ENCODE assay signal across 24 cellular contexts in the genomic region with DNA sequence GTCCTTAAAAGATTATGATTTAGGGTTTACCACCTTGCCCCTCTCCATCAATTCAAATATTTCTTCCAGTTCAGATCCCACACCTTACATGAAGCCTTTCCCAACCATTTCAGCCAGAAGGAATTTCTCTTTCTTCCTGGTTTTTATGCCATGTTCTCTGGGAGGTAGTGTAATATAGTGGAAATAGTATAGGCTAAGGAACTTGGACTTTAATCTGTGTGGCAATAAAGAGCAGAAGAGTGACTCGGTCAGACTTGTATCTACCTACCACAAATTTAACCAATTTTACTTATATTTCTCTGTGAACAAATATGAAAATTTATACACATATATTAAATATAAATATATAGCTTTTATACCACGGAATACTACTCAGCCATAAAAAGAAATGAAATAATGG. TPM values are rescaled to one million over a fixed set of nuclear protein-coding genes. Genes with fewer than 3 reads are reported as not detected.
DNase-seq lines count a peak whose midpoint lies in the region; ATAC-seq, FAIRE-seq and TF ChIP-seq lines count a peak whose summit lies in the region.
"Had no signal": no experiment of that assay in that cellular context is flagged by ENCODE, and none has a peak within 500 bp of the region (broad histone marks: within the 10 kb centered on the region; RNA-seq: fewer than 3 reads in every experiment).

No MANE protein-coding gene starts in this region.

- H3K4me3 ChIP-seq in HepG2 (replicated peaks in 1 of 3; ENCODE audit: insufficient read depth in 1 of 3, low read depth in 2 of 3, low read length in 3 of 3) (no peak overlapping the region), right lobe of liver (no peak overlapping the region), small intestine (ENCODE audit: low read depth in 1 of 2, low read length in 2 of 2) (no peak overlapping the region)
- H3K4me3 ChIP-seq: A549; BLaER1 treated with 17β-estradiol and CSF1 and Interleukin-3, amounts not matched to agents 10 nM and 100 nM; GM12878 had no signal

- peak; percentile 69 for ATAC-seq in HepG2
- no peak for ATAC-seq in right lobe of liver
- ATAC-seq in left colon, result peak; percentile 100
- no peak for ATAC-seq in HG02678 (IDR thresholded peaks at IDR 0.05; ENCODE audit: unreplicated experiment)
- ATAC-seq: A549; CD8-positive, alpha-beta T cell; GM12878 had no signal

- H3K9ac ChIP-seq in HepG2 (ENCODE audit: insufficient read depth, low read depth, low read length), result no peak overlapping the region
- H3K9ac ChIP-seq: BLaER1 treated with 17β-estradiol and CSF1 and Interleukin-3, amounts not matched to agents 10 nM and 100 nM had no signal

- TF ChIP-seq EP300 in HepG2 (IDR thresholded peaks at IDR 0.05; ENCODE audit: low read depth in 2 of 2, low read length in 2 of 2) (no peak), HepG2 (CRISPR knock-in tag; IDR thresholded peaks at IDR 0.05; ENCODE audit: borderline replicate concordance) (no peak)

- peak; percentile 48 for DNase-seq in HepG2 (ENCODE audit: low spot score)
- no peak for DNase-seq in right lobe of liver
- DNase-seq in left colon, result no peak
- DNase-seq in small intestine, result peak; percentile 62
- DNase-seq in DMS53 treated with DMSO at 0.1 percent for 48 hours (lab: John Stamatoyannopoulos, UW; ENCODE audit: unreplicated experiment), result no peak
- DNase-seq in stimulated activated CD4-positive, alpha-beta T cell treated with anti-CD3 and anti-CD28 coated beads, Interleukin-2, amount 100 ng/mL, for 24 hours, result no peak
- DNase-seq: AML-193; Caco-2; Calu3; CD4-positive, alpha-beta T cell; CD8-positive, alpha-beta T cell; DMS79; DND-41; EL; GDM1 had no signal

- H3K4me1 ChIP-seq in HepG2 (ENCODE audit: insufficient read depth, low read length) (peaks cover 11% of the 10 kb centered on the region), right lobe of liver (no peaks in the 10 kb centered on the region), small intestine (ENCODE audit: control insufficient read depth in 2 of 2, insufficient read depth in 1 of 2, low read depth in 1 of 2, low read length in 1 of 2) (no peaks in the 10 kb centered on the region)
- H3K4me1 ChIP-seq: A549, Caco-2 had no signal

- no peak for TF ChIP-seq RAD21 in HepG2 (CRISPR knock-in tag; IDR thresholded peaks at IDR 0.05)

- in situ Hi-C loops in HepG2 (cut with HindIII; ENCODE audit: extremely low pct_ligation_motif_present, low pct_unique_long_range_greater_than_20kb), result no loop called here

- intact Hi-C loops in HepG2 (cut with micrococcal nuclease; ENCODE audit: unreplicated experiment) (no loop called here), right lobe of liver (cut with DNase I) (no loop called here), left colon (cut with DNase I, micrococcal nuclease) (no loop called here)

- BruUV-seq in HepG2 (replicated peaks; lab: Mats Ljungman, UMichigan), result no TSS peak

- H3K79me2 ChIP-seq in HepG2 (ENCODE audit: insufficient read depth, low read length), result no peaks in the 10 kb centered on the region

- H3K27ac ChIP-seq in HepG2 (ENCODE audit: extremely low read length, insufficient read depth, low read length), result no peak overlapping the region
- H3K27ac ChIP-seq in right lobe of liver, result no peak overlapping the region
- H3K27ac ChIP-seq in small intestine (ENCODE audit: low read depth in 1 of 2, low read length in 1 of 2), result no peak overlapping the region
- H3K27ac ChIP-seq: 22Rv1; A549; BLaER1 treated with 17β-estradiol and CSF1 and Interleukin-3, amounts not matched to agents 10 nM and 100 nM; C4-2B had no signal

- no peaks in the 10 kb centered on the region for H4K20me1 ChIP-seq in HepG2 (ENCODE audit: insufficient read depth, low read length)
- H4K20me1 ChIP-seq: BLaER1 treated with 17β-estradiol and CSF1 and Interleukin-3, amounts not matched to agents 10 nM and 100 nM had no signal

- POLR2A ChIA-PET in HepG2 (lab: Yijun Ruan, JAX), result interaction anchor here (1.5 to 3.8 kb wide), 2 partner anchors 17 to 22 kb away, joined by 5 to 20 read pairs; a partner anchor contains a TSS

- TF ChIP-seq CTCF in HepG2 (CRISPR knock-in tag; IDR thresholded peaks at IDR 0.05) (no peak), right lobe of liver (IDR thresholded peaks at IDR 0.05) (no peak)

- no peaks in the 10 kb centered on the region for H3K36me3 ChIP-seq in HepG2 (replicated peaks in 1 of 2; ENCODE audit: control insufficient read depth in 1 of 2, insufficient read depth in 2 of 2, low read length in 2 of 2)
- no peaks in the 10 kb centered on the region for H3K36me3 ChIP-seq in right lobe of liver
- H3K36me3 ChIP-seq in small intestine (ENCODE audit: control insufficient read depth in 2 of 2, insufficient read depth in 2 of 2, low read length in 2 of 2), result no peaks in the 10 kb centered on the region

- no peaks in the 10 kb centered on the region for H3K27me3 ChIP-seq in HepG2 (ENCODE audit: control insufficient read depth in 1 of 2, insufficient read depth in 2 of 2, low read length in 2 of 2)
- no peaks in the 10 kb centered on the region for H3K27me3 ChIP-seq in right lobe of liver
- no peaks in the 10 kb centered on the region for H3K27me3 ChIP-seq in small intestine (ENCODE audit: control insufficient read depth in 2 of 2, insufficient read depth in 2 of 2, low read length in 2 of 2)
- H3K27me3 ChIP-seq: BLaER1 treated with 17β-estradiol and CSF1 and Interleukin-3, amounts not matched to agents 10 nM and 100 nM had no signal

- WGBS in HepG2 (ENCODE audit: low lambda C conversion rate), result 39% methylated on average over 2 of the region's 2 CpGs
- WGBS in right lobe of liver (ENCODE audit: insufficient coverage, low coverage, low lambda C conversion rate, missing lambda C conversion rate), result 59% methylated on average over 2 of the region's 2 CpGs
- 59 to 80% (median 69%) methylated on average over 2 of the region's 2 CpGs for WGBS in small intestine, 3 donors

- FAIRE-seq in HepG2 (lab: Jason Lieb, UNC) (no peak), small intestine (lab: Jason Lieb, UNC) (no peak)
- FAIRE-seq: A549, D721Med, GM12878, GM12892, GM18507 had no signal

- TF ChIP-seq POLR2A in HepG2 (IDR thresholded peaks at IDR 0.05; ENCODE audit: insufficient read depth in 1 of 2, low read depth in 2 of 2, low read length in 2 of 2) (no peak), right lobe of liver (IDR thresholded peaks at IDR 0.05) (no peak)

- H3K9me3 ChIP-seq in HepG2 (ENCODE audit: low read length), result no peaks in the 10 kb centered on the region
- H3K9me3 ChIP-seq in right lobe of liver, result no peaks in the 10 kb centered on the region
- H3K9me3 ChIP-seq in small intestine (ENCODE audit: control insufficient read depth, low read depth), result no peaks in the 10 kb centered on the region
- H3K9me3 ChIP-seq: A549, Caco-2 had no signal

- CTCF ChIA-PET in HepG2 (lab: Yijun Ruan, JAX; ENCODE audit: low intra/inter-chr PET ratio, low total read pairs), result no interaction called here

- no peak overlapping the region for H3K4me2 ChIP-seq in HepG2 (ENCODE audit: low read depth, low read length)
- H3K4me2 ChIP-seq: A549; BLaER1 treated with 17β-estradiol and CSF1 and Interleukin-3, amounts not matched to agents 10 nM and 100 nM had no signal

- H2AFZ ChIP-seq in HepG2 (ENCODE audit: low read length), result no peak overlapping the region

RNA-seq across cellular contexts. Expression of a gene that starts 18.4 kb away (rescaled TPM):
- total RNA-seq in HepG2 (2016; rRNA removed; fragmentation: Illumina TruSeq; extraction: Trizol) (35.5 and 37.7 TPM in 2 replicates), right lobe of liver (10 to 100 TPM; 29.8 to 34.7 (median 33.1) TPM), left colon (10 to 100 TPM; 24.1 TPM)
- 44.0 and 52.2 TPM in 2 replicates for total RNA-seq in HepG2 (2016; cell fraction: cytosol; rRNA removed; fragmentation: Illumina TruSeq; extraction: Trizol; ENCODE audit: low read depth)
- total RNA-seq in HepG2 (2016; cell fraction: insoluble cytoplasmic fraction; rRNA removed; fragmentation: Illumina TruSeq; extraction: Trizol), result 36.2 and 41.7 TPM in 2 replicates
- 50.6 and 52.5 TPM in 2 replicates for total RNA-seq in HepG2 (2016; cell fraction: membrane; rRNA removed; fragmentation: Illumina TruSeq; extraction: Trizol)
- total RNA-seq in HepG2 (2016; cell fraction: nucleus; rRNA removed; fragmentation: Illumina TruSeq; extraction: Trizol), result 19.8 and 23.3 TPM in 2 replicates
- polyA plus RNA-seq in HepG2 (2011; rRNA removed) (23.4 and 24.5 TPM in 2 replicates), small intestine (10 to 100 TPM; 25.7 to 39.8 (median 26.2) TPM)
- 12.7 and 14.1 TPM in 2 replicates for polyA plus RNA-seq in HepG2 (2011; cell fraction: cytosol; rRNA removed)
- polyA plus RNA-seq in HepG2 (2011; cell fraction: nucleus; rRNA removed), result 3.9 and 5.2 TPM in 2 replicates
- polyA plus RNA-seq in HepG2 (2012), result 40.0 and 43.1 TPM in 2 replicates
- 65.0 and 79.1 TPM in 2 replicates for polyA plus RNA-seq in HepG2 (2016; cell fraction: cytosol; fragmentation: Illumina TruSeq; extraction: Trizol; ENCODE audit: low read depth)
- 46.6 and 50.9 TPM in 2 replicates for polyA plus RNA-seq in HepG2 (2016; cell fraction: insoluble cytoplasmic fraction; fragmentation: Illumina TruSeq; extraction: Trizol; ENCODE audit: low read depth)
- polyA plus RNA-seq in HepG2 (2016; cell fraction: membrane; fragmentation: Illumina TruSeq; extraction: Trizol; ENCODE audit: low read depth), result 52.5 and 57.2 TPM in 2 replicates
- polyA plus RNA-seq in HepG2 (2016; cell fraction: nucleus; fragmentation: Illumina TruSeq; extraction: Trizol; ENCODE audit: insufficient read depth, low read depth), result 52.6 and 60.4 TPM in 2 replicates
- polyA minus RNA-seq in HepG2 (2011; rRNA and poly(A)+ RNA removed; ENCODE audit: low replicate concordance), result 25.6 and 28.4 TPM in 2 replicates
- polyA minus RNA-seq in HepG2 (2011; cell fraction: cytosol; rRNA and poly(A)+ RNA removed), result 13.2 and 14.0 TPM in 2 replicates
- polyA minus RNA-seq in HepG2 (2011; cell fraction: nucleus; rRNA and poly(A)+ RNA removed), result 5.6 and 6.4 TPM in 2 replicates

RNA-seq across cellular contexts. Expression of a gene that starts 23.0 kb away (rescaled TPM):
- total RNA-seq in HepG2 (2016; rRNA removed; fragmentation: Illumina TruSeq; extraction: Trizol) (224 and 265 TPM in 2 replicates), right lobe of liver (100 to 1,000 TPM; 127 to 304 (median 190) TPM), left colon (100 to 1,000 TPM; 289 to 296 TPM)
- total RNA-seq in HepG2 (2016; cell fraction: cytosol; rRNA removed; fragmentation: Illumina TruSeq; extraction: Trizol; ENCODE audit: low read depth), result 200 and 234 TPM in 2 replicates
- 227 and 267 TPM in 2 replicates for total RNA-seq in HepG2 (2016; cell fraction: insoluble cytoplasmic fraction; rRNA removed; fragmentation: Illumina TruSeq; extraction: Trizol)
- 313 and 352 TPM in 2 replicates for total RNA-seq in HepG2 (2016; cell fraction: membrane; rRNA removed; fragmentation: Illumina TruSeq; extraction: Trizol)
- total RNA-seq in HepG2 (2016; cell fraction: nucleus; rRNA removed; fragmentation: Illumina TruSeq; extraction: Trizol), result 161 and 168 TPM in 2 replicates
- polyA plus RNA-seq in HepG2 (2011; rRNA removed) (217 and 293 TPM in 2 replicates), small intestine (100 to 1,000 TPM; 173 to 249 (median 232) TPM)
- polyA plus RNA-seq in HepG2 (2011; cell fraction: cytosol; rRNA removed), result 183 and 224 TPM in 2 replicates
- polyA plus RNA-seq in HepG2 (2011; cell fraction: nucleus; rRNA removed), result 279 and 296 TPM in 2 replicates
- 192 and 199 TPM in 2 replicates for polyA plus RNA-seq in HepG2 (2012)
- 303 and 369 TPM in 2 replicates for polyA plus RNA-seq in HepG2 (2016; cell fraction: cytosol; fragmentation: Illumina TruSeq; extraction: Trizol; ENCODE audit: low read depth)
- polyA plus RNA-seq in HepG2 (2016; cell fraction: insoluble cytoplasmic fraction; fragmentation: Illumina TruSeq; extraction: Trizol; ENCODE audit: low read depth), result 331 and 333 TPM in 2 replicates
- 340 and 387 TPM in 2 replicates for polyA plus RNA-seq in HepG2 (2016; cell fraction: membrane; fragmentation: Illumina TruSeq; extraction: Trizol; ENCODE audit: low read depth)
- 220 and 222 TPM in 2 replicates for polyA plus RNA-seq in HepG2 (2016; cell fraction: nucleus; fragmentation: Illumina TruSeq; extraction: Trizol; ENCODE audit: insufficient read depth, low read depth)
- polyA minus RNA-seq in HepG2 (2011; rRNA and poly(A)+ RNA removed; ENCODE audit: low replicate concordance), result 111 and 172 TPM in 2 replicates
- polyA minus RNA-seq in HepG2 (2011; cell fraction: cytosol; rRNA and poly(A)+ RNA removed), result 129 and 148 TPM in 2 replicates
- polyA minus RNA-seq in HepG2 (2011; cell fraction: nucleus; rRNA and poly(A)+ RNA removed), result 307 and 340 TPM in 2 replicates

Comparison
In these comparisons a context has a peak if more than half of its experiments do, and no peak if none do; other contexts are left out.
1. ATAC-seq: peak in HepG2 (single experiment) and left colon (single experiment); none in right lobe of liver (0 of 4) and HG02678 (single experiment).
2. DNase-seq: peak in HepG2 (single experiment) and small intestine (single experiment); none in right lobe of liver (0 of 3), left colon (0 of 2), DMS53 treated with DMSO at 0.1 percent for 48 hours (single experiment) and stimulated activated CD4-positive, alpha-beta T cell treated with anti-CD3 and anti-CD28 coated beads, Interleukin-2, amount 100 ng/mL, for 24 hours (0 of 2).